8 cellular contexts compared by ENCODE assay signal in genomic region chr9:110143969-110144545, GRCh38.
DNase-seq lines count a peak whose midpoint lies in the region; ATAC-seq and TF ChIP-seq lines count a peak whose summit lies in the region.

No MANE protein-coding gene starts in this region.

- intact Hi-C loops in left ventricle myocardium inferior (cut with micrococcal nuclease): loop anchor here (10.0 kb wide), 1 partner anchor 69 kb away; no protein-coding TSS in a partner anchor

- H3K4me3 ChIP-seq in left ventricle myocardium inferior: no peak overlapping the region

- no peaks in the 10 kb centered on the region for H3K27me3 ChIP-seq in left ventricle myocardium inferior (ENCODE audit: low read depth)

- H3K4me1 ChIP-seq in left ventricle myocardium inferior: peaks cover 100% of the 10 kb centered on the region

- no peak for TF ChIP-seq CTCF in left ventricle myocardium inferior (IDR thresholded peaks at IDR 0.05; ENCODE audit: borderline replicate concordance)

- peaks cover 17% of the 10 kb centered on the region for H3K36me3 ChIP-seq in left ventricle myocardium inferior

- H3K27ac ChIP-seq in left ventricle myocardium inferior (replicated peaks) (peak overlapping the region; percentile 60), caudate nucleus (ENCODE audit: low read depth, low read length) (no peak overlapping the region)

- H3K9me3 ChIP-seq in left ventricle myocardium inferior (replicated peaks): no peaks in the 10 kb centered on the region

- DNase-seq in NOMO-1 treated with DMSO at 0.1 percent for 48 hours (lab: John Stamatoyannopoulos, UW; ENCODE audit: unreplicated experiment) (peak; percentile 67), left ventricle myocardium inferior (no peak), hippocampal formation (lab: John Stamatoyannopoulos, UW) (no peak), OCI-M2 (lab: John Stamatoyannopoulos, UW; ENCODE audit: unreplicated experiment) (no peak), caudate nucleus (lab: John Stamatoyannopoulos, UW) (no peak), SHP77 (lab: John Stamatoyannopoulos, UW) (no peak)

- peak; percentile 59 for ATAC-seq in GM18870 (IDR thresholded peaks at IDR 0.05; ENCODE audit: unreplicated experiment)
- ATAC-seq in HG02623 (IDR thresholded peaks at IDR 0.05; ENCODE audit: unreplicated experiment): peak; percentile 41
